ENCODE assay signal across 11 cellular contexts in genomic region chr5:169856571-169856970, GRCh38.
DNase-seq lines count a peak whose midpoint lies in the region; ATAC-seq and TF ChIP-seq lines count a peak whose summit lies in the region.
"Had no signal": no experiment of that assay in that cellular context is flagged by ENCODE, and none has a peak within 500 bp of the region (broad histone marks: within the 10 kb centered on the region; RNA-seq: fewer than 3 reads in every experiment).

No MANE protein-coding gene starts in this region.

- peak; percentile 57 for ATAC-seq in stimulated activated naive CD8-positive, alpha-beta T cell treated with anti-CD3 and anti-CD28 coated beads, Interleukin-15, amount 100 ng/mL, for 72 hours
- ATAC-seq in stimulated activated naive CD8-positive, alpha-beta T cell treated with anti-CD3 and anti-CD28 coated beads, Interleukin-15, Interleukin-2, amounts not matched to agents 100 U/mL and 50 U/mL, for 24 hours, result no peak
- ATAC-seq in HG03460 (IDR thresholded peaks at IDR 0.05; ENCODE audit: unreplicated experiment), result no peak
- no peak for ATAC-seq in HG03439 (IDR thresholded peaks at IDR 0.05; ENCODE audit: unreplicated experiment)
- ATAC-seq in HG02981 (IDR thresholded peaks at IDR 0.05; ENCODE audit: unreplicated experiment), result no peak
- ATAC-seq: naive thymus-derived CD4-positive, alpha-beta T cell had no signal

- H3K27ac Mint-ChIP-seq in stimulated activated naive CD8-positive, alpha-beta T cell treated with anti-CD3 and anti-CD28 coated beads, Interleukin-15, amount 100 ng/mL, for 72 hours, result no peak overlapping the region
- H3K27ac Mint-ChIP-seq: naive thymus-derived CD4-positive, alpha-beta T cell had no signal

- CTCF ChIA-PET in RWPE1 (lab: Yijun Ruan, JAX), result no interaction called here

- no peak overlapping the region for H3K27ac ChIP-seq in RWPE1
- H3K27ac ChIP-seq: thoracic aorta had no signal

- H3K4me3 Mint-ChIP-seq in stimulated activated naive CD8-positive, alpha-beta T cell treated with anti-CD3 and anti-CD28 coated beads, Interleukin-15, amount 100 ng/mL, for 72 hours, result no peak overlapping the region
- H3K4me3 Mint-ChIP-seq: naive thymus-derived CD4-positive, alpha-beta T cell had no signal

- H3K27me3 Mint-ChIP-seq in stimulated activated naive CD8-positive, alpha-beta T cell treated with anti-CD3 and anti-CD28 coated beads, Interleukin-15, amount 100 ng/mL, for 72 hours, result no peaks in the 10 kb centered on the region
- H3K27me3 Mint-ChIP-seq: naive thymus-derived CD4-positive, alpha-beta T cell had no signal

- no peak for DNase-seq in stimulated activated naive CD8-positive, alpha-beta T cell treated with anti-CD3 and anti-CD28 coated beads, Interleukin-15, amount 100 ng/mL, for 72 hours
- DNase-seq in stimulated activated naive CD8-positive, alpha-beta T cell treated with anti-CD3 and anti-CD28 coated beads, Interleukin-15, Interleukin-2, amounts not matched to agents 100 U/mL and 50 U/mL, for 24 hours, result no peak
- DNase-seq in RWPE1 (ENCODE audit: low spot score) (peak; percentile 44), fibroblast of mammary gland (ENCODE audit: low read depth) (peak; percentile 91), NCI-H1694 treated with DMSO at 0.1 percent for 48 hours (lab: John Stamatoyannopoulos, UW) (no peak)
- DNase-seq: naive thymus-derived CD4-positive, alpha-beta T cell; SHP77 had no signal

- TF ChIP-seq CTCF in RWPE1 (conservative IDR thresholded peaks at IDR 0.05; ENCODE audit: low read depth), result no peak
- TF ChIP-seq CTCF in fibroblast of mammary gland (conservative IDR thresholded peaks at IDR 0.05; ENCODE audit: control insufficient read depth, insufficient read depth, low read depth, low read length), result no peak

- peaks cover 35% of the 10 kb centered on the region for H3K4me1 Mint-ChIP-seq in stimulated activated naive CD8-positive, alpha-beta T cell treated with anti-CD3 and anti-CD28 coated beads, Interleukin-15, amount 100 ng/mL, for 72 hours

- no peak overlapping the region for H3K4me3 ChIP-seq in fibroblast of mammary gland (ENCODE audit: control insufficient read depth, low read depth, low read length)
- H3K4me3 ChIP-seq: thoracic aorta had no signal

- POLR2A ChIA-PET in RWPE1 (lab: Yijun Ruan, JAX; ENCODE audit: low non-redundant PET), result no interaction called here

- H3K9me3 Mint-ChIP-seq in stimulated activated naive CD8-positive, alpha-beta T cell treated with anti-CD3 and anti-CD28 coated beads, Interleukin-15, amount 100 ng/mL, for 72 hours, result peaks cover 14 to 28% of the 10 kb centered on the region in 2 donors

Comparison
In these comparisons a context has a peak if more than half of its experiments do, and no peak if none do; other contexts are left out.
1. DNase-seq: peak in RWPE1 (single experiment) and fibroblast of mammary gland (single experiment); none in stimulated activated naive CD8-positive, alpha-beta T cell treated with anti-CD3 and anti-CD28 coated beads, Interleukin-15, amount 100 ng/mL, for 72 hours (0 of 2), stimulated activated naive CD8-positive, alpha-beta T cell treated with anti-CD3 and anti-CD28 coated beads, Interleukin-15, Interleukin-2, amounts not matched to agents 100 U/mL and 50 U/mL, for 24 hours (single experiment) and NCI-H1694 treated with DMSO at 0.1 percent for 48 hours (single experiment).